10 cellular contexts compared by ENCODE assay signal in the genomic region with DNA sequence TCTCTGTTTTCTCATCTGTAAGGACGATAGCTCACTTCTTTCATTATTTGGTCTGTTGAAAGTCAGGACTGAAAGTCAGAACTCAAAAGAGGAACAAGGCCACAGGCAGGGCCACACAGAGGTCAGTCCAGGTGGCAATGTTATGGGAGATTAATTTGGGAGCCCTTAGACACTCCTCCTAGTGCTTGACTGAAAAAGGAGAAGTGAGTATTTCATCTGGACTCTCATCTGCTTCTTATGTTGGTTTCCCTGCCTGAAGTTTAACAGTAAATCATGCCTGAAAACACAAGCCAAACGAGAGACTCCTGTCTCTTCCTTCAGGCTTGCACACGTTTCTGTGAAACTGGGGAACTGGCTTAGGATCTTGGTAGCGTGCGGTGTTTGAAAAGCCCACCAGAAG.
DNase-seq lines count a peak whose midpoint lies in the region; ATAC-seq and TF ChIP-seq lines count a peak whose summit lies in the region.
"Had no signal": no experiment of that assay in that cellular context is flagged by ENCODE, and none has a peak within 500 bp of the region (broad histone marks: within the 10 kb centered on the region; RNA-seq: fewer than 3 reads in every experiment).

No MANE protein-coding gene starts in this region.

- no peaks in the 10 kb centered on the region for H3K27me3 Mint-ChIP-seq in activated B cell treated with CpG ODN at 0.5 μM for 24 hours
- no peaks in the 10 kb centered on the region for H3K27me3 Mint-ChIP-seq in activated CD8-positive, alpha-beta T cell treated with anti-CD3 and anti-CD28 coated beads for 36 hours

- peak overlapping the region; percentile 59 for H3K4me3 Mint-ChIP-seq in activated B cell treated with CpG ODN at 0.5 μM for 24 hours
- H3K4me3 Mint-ChIP-seq in activated CD8-positive, alpha-beta T cell treated with anti-CD3 and anti-CD28 coated beads for 36 hours, result no peak overlapping the region

- ATAC-seq in GM18519 (IDR thresholded peaks at IDR 0.05; ENCODE audit: low FRiP score, unreplicated experiment) (peak; percentile 64), GM21619 (IDR thresholded peaks at IDR 0.05; ENCODE audit: unreplicated experiment) (peak; percentile 73), HG03439 (IDR thresholded peaks at IDR 0.05; ENCODE audit: unreplicated experiment) (peak; percentile 75), activated B cell treated with CpG ODN at 0.5 μM for 24 hours (ENCODE audit: low read depth) (peak; percentile 92)
- no peak for ATAC-seq in activated CD8-positive, alpha-beta T cell treated with anti-CD3 and anti-CD28 coated beads for 36 hours

- H3K4me1 Mint-ChIP-seq in activated B cell treated with CpG ODN at 0.5 μM for 24 hours, result peaks cover 56% of the 10 kb centered on the region
- no peaks in the 10 kb centered on the region for H3K4me1 Mint-ChIP-seq in activated CD8-positive, alpha-beta T cell treated with anti-CD3 and anti-CD28 coated beads for 36 hours (ENCODE audit: low read depth)

- H3K4me1 ChIP-seq in adrenal gland (replicated peaks in 1 of 2), result no peaks in the 10 kb centered on the region
- H3K4me1 ChIP-seq: tibial nerve had no signal

- 59 to 76% (median 65%) methylated on average over 5 of the region's 5 CpGs for WGBS in adrenal gland, 4 donors

- H3K9me3 ChIP-seq in adrenal gland (replicated peaks in 1 of 3), result no peaks in the 10 kb centered on the region

- TF ChIP-seq POLR2A in adrenal gland (IDR thresholded peaks at IDR 0.05), result no peak

- no peaks in the 10 kb centered on the region for H3K27me3 ChIP-seq in adrenal gland
- H3K27me3 ChIP-seq: tibial nerve had no signal

- peak overlapping the region; percentile 85 for H3K27ac Mint-ChIP-seq in activated B cell treated with CpG ODN at 0.5 μM for 24 hours
- no peak overlapping the region for H3K27ac Mint-ChIP-seq in activated CD8-positive, alpha-beta T cell treated with anti-CD3 and anti-CD28 coated beads for 36 hours

- TF ChIP-seq CTCF in activated B cell treated with CpG ODN at 0.5 μM for 24 hours (IDR thresholded peaks at IDR 0.05) (no peak), adrenal gland (IDR thresholded peaks at IDR 0.05) (no peak)
- TF ChIP-seq CTCF in activated CD8-positive, alpha-beta T cell treated with anti-CD3 and anti-CD28 coated beads for 36 hours (IDR thresholded peaks at IDR 0.05), result no peak

- no peak for DNase-seq in activated B cell treated with CpG ODN at 0.5 μM for 24 hours
- DNase-seq in activated CD8-positive, alpha-beta T cell treated with anti-CD3 and anti-CD28 coated beads for 36 hours, result no peak
- DNase-seq in NCI-H1105 treated with DMSO at 0.1 percent for 48 hours (lab: John Stamatoyannopoulos, UW), result no peak
- DNase-seq in NCI-H2029 treated with DMSO at 0.1 percent for 48 hours (lab: John Stamatoyannopoulos, UW), result no peak
- no peak for DNase-seq in adrenal gland
- DNase-seq: DMS79 had no signal

- H3K4me3 ChIP-seq in adrenal gland, result no peak overlapping the region
- H3K4me3 ChIP-seq: tibial nerve had no signal

- peaks cover 5% of the 10 kb centered on the region for H3K9me3 Mint-ChIP-seq in activated B cell treated with CpG ODN at 0.5 μM for 24 hours
- peaks cover 13% of the 10 kb centered on the region for H3K9me3 Mint-ChIP-seq in activated CD8-positive, alpha-beta T cell treated with anti-CD3 and anti-CD28 coated beads for 36 hours

- no peaks in the 10 kb centered on the region for H3K36me3 ChIP-seq in adrenal gland (replicated peaks in 1 of 2)
- H3K36me3 ChIP-seq: tibial nerve had no signal

- POLR2A ChIA-PET in activated B cell treated with CpG ODN at 0.5 μM for 24 hours (lab: Charles Lee), result interaction anchor here (1.6 kb wide), 1 partner anchor 11 kb away, joined by 9 read pairs; no protein-coding TSS in a partner anchor
- POLR2A ChIA-PET in activated CD8-positive, alpha-beta T cell treated with anti-CD3 and anti-CD28 coated beads for 36 hours (lab: Charles Lee), result no interaction called here

- H3K36me3 Mint-ChIP-seq in activated B cell treated with CpG ODN at 0.5 μM for 24 hours (ENCODE audit: low read depth), result peaks cover 3% of the 10 kb centered on the region
- no peaks in the 10 kb centered on the region for H3K36me3 Mint-ChIP-seq in activated CD8-positive, alpha-beta T cell treated with anti-CD3 and anti-CD28 coated beads for 36 hours (ENCODE audit: low read depth)

- intact Hi-C loops in activated B cell treated with CpG ODN at 0.5 μM for 24 hours (cut with micrococcal nuclease) (loop anchor here (1.0 to 10.0 kb wide), 3 partner anchors 10 to 1028 kb away; a partner anchor contains a TSS), adrenal gland (cut with DNase I) (no loop called here)
- intact Hi-C loops in activated CD8-positive, alpha-beta T cell treated with anti-CD3 and anti-CD28 coated beads for 36 hours (cut with micrococcal nuclease), result no loop called here

- H3K27ac ChIP-seq in adrenal gland, result no peak overlapping the region
- H3K27ac ChIP-seq: tibial nerve had no signal

- CTCF ChIA-PET in activated B cell treated with CpG ODN at 0.5 μM for 24 hours (lab: Charles Lee), result no interaction called here
- CTCF ChIA-PET in activated CD8-positive, alpha-beta T cell treated with anti-CD3 and anti-CD28 coated beads for 36 hours (lab: Charles Lee), result no interaction called here
